ENCODE assay signal across 21 cellular contexts in the genomic region with DNA sequence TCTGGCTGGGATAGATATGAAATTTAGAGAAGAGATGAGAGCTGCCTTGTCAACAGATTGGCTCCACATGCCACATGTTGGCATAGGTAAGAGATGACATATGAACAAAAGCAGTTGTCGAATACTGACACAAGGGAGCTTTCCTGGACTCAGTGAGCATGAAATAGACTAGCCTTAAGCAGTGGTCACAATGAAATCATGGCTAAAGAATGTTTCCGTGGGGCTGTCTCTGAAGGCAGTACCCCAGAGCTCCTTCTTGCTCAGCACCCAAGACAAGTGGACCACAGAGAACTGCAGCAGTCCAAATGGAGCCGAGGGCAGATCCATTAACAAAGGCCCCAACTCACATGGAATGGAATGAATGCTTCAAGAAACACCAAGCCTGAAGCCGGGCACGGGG.
A peak's percentile ranks its signal among the peaks of the same experiment; 100 is the strongest.
DNase-seq lines count a peak whose midpoint lies in the region; ATAC-seq and TF ChIP-seq lines count a peak whose summit lies in the region.
"Had no signal": no experiment of that assay in that cellular context is flagged by ENCODE, and none has a peak within 500 bp of the region (broad histone marks: within the 10 kb centered on the region; RNA-seq: fewer than 3 reads in every experiment).

No MANE protein-coding gene starts in this region.

- no peak for TF ChIP-seq POLR2A in upper lobe of left lung (IDR thresholded peaks at IDR 0.05)

- H3F3A ChIP-seq in GM23248 (ENCODE audit: insufficient read depth): peaks cover 42% of the 10 kb centered on the region

- H3K36me3 ChIP-seq in GM23248 (ENCODE audit: low read depth) (no peaks in the 10 kb centered on the region), upper lobe of left lung (no peaks in the 10 kb centered on the region)

- H4K20me1 ChIP-seq in GM23248 (ENCODE audit: insufficient read depth): no peaks in the 10 kb centered on the region

- no peaks in the 10 kb centered on the region for H3K27me3 ChIP-seq in GM23248 (replicated peaks; ENCODE audit: insufficient read depth)
- H3K27me3 ChIP-seq in right cardiac atrium (ENCODE audit: control insufficient read depth, insufficient read depth): no peaks in the 10 kb centered on the region
- H3K27me3 ChIP-seq in upper lobe of left lung: no peaks in the 10 kb centered on the region
- H3K27me3 ChIP-seq: testis had no signal

- H2AFZ ChIP-seq in GM23248: no peak overlapping the region

- in situ Hi-C loops in GM23248 (cut with MboI): no loop called here

- intact Hi-C loops in right cardiac atrium (cut with DNase I): loop anchor here in 1 of 4 donors (10.0 kb wide), 1 partner anchor 457 kb away; no protein-coding TSS in a partner anchor

- H3K4me2 ChIP-seq in GM23248 (ENCODE audit: unreplicated experiment): no peak overlapping the region

- no peak for TF ChIP-seq CTCF in upper lobe of left lung (IDR thresholded peaks at IDR 0.05)

- no peaks in the 10 kb centered on the region for H3K79me2 ChIP-seq in GM23248 (ENCODE audit: insufficient read depth)

- TF ChIP-seq EP300 in upper lobe of left lung (IDR thresholded peaks at IDR 0.05): no peak

- H3K4me3 ChIP-seq in GM23248 (no peak overlapping the region), right cardiac atrium (ENCODE audit: low read length) (no peak overlapping the region), upper lobe of left lung (no peak overlapping the region)
- H3K4me3 ChIP-seq: lung, testis had no signal

- DNase-seq in GM23248 (peak; percentile 73), astrocyte of the hippocampus (ENCODE audit: low read depth, low spot score) (peak; percentile 72), right cardiac atrium (no peak), upper lobe of left lung (no peak), NCI-H82 (lab: John Stamatoyannopoulos, UW) (no peak), COLO829 (ENCODE audit: low spot score) (no peak)
- no peak for DNase-seq in stimulated activated CD4-positive, alpha-beta T cell treated with anti-CD3 and anti-CD28 coated beads, Interleukin-4, amount 100 ng/mL, for 24 hours
- DNase-seq: activated CD4-positive, CD25-positive, alpha-beta regulatory T cell treated with anti-CD3 and anti-CD28 coated beads, Interleukin-2, amount 50 U/mL, for 72 hours; activated naive CD4-positive, alpha-beta T cell treated with anti-CD3 and anti-CD28 coated beads for 36 hours; activated T-cell treated with anti-CD3 and anti-CD28 coated beads, Interleukin-2, amount 50 U/mL, for 48 hours; AML-193; DMS79 treated with DMSO at 0.1 percent for 48 hours; NCI-H1417; NCI-H524; T1000; testis had no signal

- H3K27ac ChIP-seq in GM23248 (peak overlapping the region; percentile 48), right cardiac atrium (ENCODE audit: low read length) (no peak overlapping the region), upper lobe of left lung (no peak overlapping the region)
- H3K27ac ChIP-seq: testis had no signal

- no peak overlapping the region for H3K9ac ChIP-seq in GM23248

- ATAC-seq in right cardiac atrium: peak; percentile 62 to 67
- ATAC-seq in upper lobe of left lung (ENCODE audit: low FRiP score in 2 of 2): peak; percentile 26 to 85
- ATAC-seq: HCT116; sciatic nerve; SK-N-SH treated with all-trans-retinoic acid at 6 μM for 48 hours; stimulated activated memory B cell treated with anti-CD40 and anti-IgM and Interleukin-4, amounts not matched to agents 10 μg/mL and 1 μg/mL and 100 μg/mL, for 72 hours had no signal

- H3K4me1 ChIP-seq in GM23248 (ENCODE audit: insufficient read depth): peaks cover 49% of the 10 kb centered on the region
- H3K4me1 ChIP-seq in right cardiac atrium (ENCODE audit: control insufficient read depth, insufficient read depth, low read length): no peaks in the 10 kb centered on the region
- H3K4me1 ChIP-seq in upper lobe of left lung: no peaks in the 10 kb centered on the region
- H3K4me1 ChIP-seq: testis had no signal

- no peaks in the 10 kb centered on the region for H3K9me3 ChIP-seq in GM23248 (ENCODE audit: low read depth)
- H3K9me3 ChIP-seq in right cardiac atrium (ENCODE audit: control insufficient read depth, low read length): no peaks in the 10 kb centered on the region
- no peaks in the 10 kb centered on the region for H3K9me3 ChIP-seq in upper lobe of left lung
- H3K9me3 ChIP-seq: testis had no signal

- 52% methylated on average over 5 of the region's 5 CpGs for WGBS in GM23248 (ENCODE audit: low coverage in 1 of 2, low lambda C conversion rate in 2 of 2, missing lambda C conversion rate in 2 of 2), 2 experiments
- 71% methylated on average over 5 of the region's 5 CpGs for WGBS in right cardiac atrium
- WGBS in upper lobe of left lung, 2 donors: 80 to 93% methylated on average over 5 of the region's 5 CpGs

- no peaks in the 10 kb centered on the region for H3K9me2 ChIP-seq in GM23248 (ENCODE audit: insufficient read depth)

Comparison
In these comparisons a context has a peak if more than half of its experiments do, and no peak if none do; other contexts are left out.
1. DNase-seq: peak in GM23248 (single experiment) and astrocyte of the hippocampus (single experiment); none in right cardiac atrium (0 of 3), upper lobe of left lung (0 of 2), NCI-H82 (single experiment), stimulated activated CD4-positive, alpha-beta T cell treated with anti-CD3 and anti-CD28 coated beads, Interleukin-4, amount 100 ng/mL, for 24 hours (single experiment) and COLO829 (single experiment).